7 cellular contexts compared by ENCODE assay signal in the genomic region with DNA sequence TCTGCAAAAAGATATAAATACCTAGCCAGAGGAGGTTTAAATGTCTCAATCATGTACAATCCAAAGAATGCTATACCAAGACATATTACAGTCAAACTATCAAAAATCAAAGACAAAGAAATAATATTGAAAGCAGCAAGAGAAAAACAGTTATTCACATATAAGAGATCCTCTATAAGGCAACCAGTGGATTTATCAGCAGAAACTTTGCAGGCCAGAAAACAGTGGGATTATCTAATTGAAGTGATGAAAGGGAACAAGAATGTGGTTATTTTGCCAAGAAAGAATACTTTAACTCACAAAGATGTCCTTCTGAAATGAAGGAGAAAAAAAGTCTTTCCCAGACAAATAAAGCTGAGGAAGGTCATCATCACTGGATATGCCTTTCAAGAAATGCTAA.
A peak's percentile ranks its signal among the peaks of the same experiment; 100 is the strongest.
DNase-seq lines count a peak whose midpoint lies in the region; TF ChIP-seq lines count a peak whose summit lies in the region.
"Not testable (repeated sequence)": the region's sequence is repeated elsewhere in the genome, so short reads cannot be mapped to it uniquely, and the experiment has no call there.

No MANE protein-coding gene starts in this region.

- POLR2A ChIA-PET in BJ (lab: Charles Lee), result not testable (repeated sequence)

- not testable (repeated sequence) for TF ChIP-seq CTCF in BJ (IDR thresholded peaks at IDR 0.05; ENCODE audit: insufficient read depth, low read depth, low read length); astrocyte of the cerebellum (IDR thresholded peaks at IDR 0.05; ENCODE audit: low read depth, low read length, missing control alignments); cardiac fibroblast (IDR thresholded peaks at IDR 0.05; ENCODE audit: low read depth, low read length)

- in situ Hi-C loops in GM23248 (cut with MboI); astrocyte of the cerebellum (cut with HindIII; ENCODE audit: low sequenced_read_pairs): not testable (repeated sequence)

- H3K9ac ChIP-seq in GM23248, result not testable (repeated sequence)

- H3K4me1 ChIP-seq in GM23248 (ENCODE audit: insufficient read depth), result not testable (repeated sequence)

- H4K20me1 ChIP-seq in GM23248 (ENCODE audit: insufficient read depth), result not testable (repeated sequence)

- DNase-seq in BJ (ENCODE audit: low read depth), result peak; percentile 8
- DNase-seq in GM23248, result peak; percentile 33
- DNase-seq in M059J (ENCODE audit: low read depth), result peak; percentile 2
- peak; percentile 5 for DNase-seq in astrocyte of the cerebellum (ENCODE audit: low read depth)
- peak; percentile 9 to 12 for DNase-seq in cardiac fibroblast (ENCODE audit: low read depth in 2 of 2)
- peak; percentile 19 for DNase-seq in fibroblast of peridontal ligament (ENCODE audit: extremely low read depth)
- DNase-seq in non-pigmented ciliary epithelial cell (ENCODE audit: low read depth), result peak; percentile 9

- H2AFZ ChIP-seq in GM23248, result not testable (repeated sequence)

- H3K9me3 ChIP-seq in GM23248 (ENCODE audit: low read depth), result not testable (repeated sequence)

- not testable (repeated sequence) for H3K27me3 ChIP-seq in BJ (ENCODE audit: control insufficient read depth, insufficient read depth, low read length); GM23248 (replicated peaks; ENCODE audit: insufficient read depth)

- not testable (repeated sequence) for H3K9me2 ChIP-seq in GM23248 (ENCODE audit: insufficient read depth)

- H3K4me3 ChIP-seq in BJ (ENCODE audit: low read depth, low read length); GM23248; astrocyte of the cerebellum (ENCODE audit: low read depth, low read length); cardiac fibroblast (replicated peaks in 1 of 2; ENCODE audit: low read depth in 2 of 2, low read length in 2 of 2): not testable (repeated sequence)

- not testable (repeated sequence) for H3K79me2 ChIP-seq in GM23248 (ENCODE audit: insufficient read depth)

- H3K4me2 ChIP-seq in GM23248 (ENCODE audit: unreplicated experiment), result not testable (repeated sequence)

- CTCF ChIA-PET in BJ (lab: Yijun Ruan, JAX), result not testable (repeated sequence)

- H3K36me3 ChIP-seq in BJ (ENCODE audit: control insufficient read depth, insufficient read depth, low read length); GM23248 (ENCODE audit: low read depth): not testable (repeated sequence)

- not testable (repeated sequence) for H3F3A ChIP-seq in GM23248 (ENCODE audit: insufficient read depth)

- not testable (repeated sequence) for H3K27ac ChIP-seq in GM23248
